In the genomic region with DNA sequence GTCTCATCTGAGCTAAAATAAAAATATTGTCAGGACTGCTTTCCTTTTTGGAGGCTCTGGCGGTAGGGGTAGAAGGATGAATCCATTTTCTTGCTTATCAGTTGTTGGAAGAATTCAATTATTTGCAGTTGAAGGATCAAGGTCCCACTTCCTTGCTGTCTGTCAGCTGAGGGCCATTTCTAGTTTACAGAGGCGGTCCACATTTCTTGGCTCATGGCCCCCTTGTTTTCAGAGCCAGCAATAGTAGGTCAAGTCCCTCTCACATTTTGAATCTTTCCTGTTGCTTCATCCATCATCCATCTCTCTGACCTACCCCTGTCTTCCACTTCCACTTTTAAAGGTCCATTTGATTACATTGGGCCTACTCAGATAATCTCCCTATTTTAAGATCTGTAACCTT, we compare ENCODE assay signal across 28 cellular contexts.
"Had no signal": no experiment of that assay in that cellular context is flagged by ENCODE, and none has a peak within 500 bp of the region (broad histone marks: within the 10 kb centered on the region; RNA-seq: fewer than 3 reads in every experiment).

No MANE protein-coding gene starts in this region.

- H3K27me3 Mint-ChIP-seq: dendritic cell treated with granulocyte-macrophage colony-stimulating factor and Interleukin-4, amounts not matched to agents 40 ng/mL and 50 ng/mL, for 4 days; effector memory CD8-positive, alpha-beta T cell had no signal

- H3K79me2 ChIP-seq: hepatocyte had no signal

- H3K36me3 ChIP-seq: colonic mucosa, esophagus muscularis mucosa, esophagus squamous epithelium, gastrocnemius medialis, gastroesophageal sphincter, heart left ventricle, heart right ventricle had no signal

- H3K27ac Mint-ChIP-seq: dendritic cell treated with granulocyte-macrophage colony-stimulating factor and Interleukin-4, amounts not matched to agents 40 ng/mL and 50 ng/mL, for 4 days; effector memory CD8-positive, alpha-beta T cell; endodermal cell had no signal

- H3K27ac ChIP-seq: colonic mucosa, coronary artery, dorsolateral prefrontal cortex, epithelial cell of prostate, esophagus muscularis mucosa, esophagus squamous epithelium, foreskin keratinocyte, gastrocnemius medialis, gastroesophageal sphincter, heart left ventricle, heart right ventricle, hepatocyte had no signal

- H3K4me3 Mint-ChIP-seq: dendritic cell treated with granulocyte-macrophage colony-stimulating factor and Interleukin-4, amounts not matched to agents 40 ng/mL and 50 ng/mL, for 4 days; effector memory CD8-positive, alpha-beta T cell; endodermal cell had no signal

- H3K4me1 Mint-ChIP-seq: endodermal cell had no signal

- FAIRE-seq: endometrium, endothelial cell of umbilical vein, frontal cortex had no signal

- H3K9me3 Mint-ChIP-seq: dendritic cell treated with granulocyte-macrophage colony-stimulating factor and Interleukin-4, amounts not matched to agents 40 ng/mL and 50 ng/mL, for 4 days; endodermal cell had no signal

- H3K4me2 ChIP-seq: hepatocyte had no signal

- H3K4me3 ChIP-seq: colonic mucosa, coronary artery, dorsolateral prefrontal cortex, esophagus muscularis mucosa, esophagus squamous epithelium, gastrocnemius medialis, gastroesophageal sphincter, heart left ventricle, heart right ventricle, hepatocyte had no signal

- H3K27me3 ChIP-seq: colonic mucosa, esophagus muscularis mucosa, esophagus squamous epithelium, foreskin keratinocyte, gastroesophageal sphincter, heart left ventricle, heart right ventricle, hepatocyte had no signal

- H2AFZ ChIP-seq: hepatocyte had no signal

- DNase-seq: colonic mucosa; cortex of kidney; dermis blood vessel endothelial cell; dorsolateral prefrontal cortex; effector CD4-positive, alpha-beta T cell; effector CD8-positive, alpha-beta T cell; effector memory CD4-positive, alpha-beta T cell; effector memory CD8-positive, alpha-beta T cell; endodermal cell; erythroblast; esophagus squamous epithelium; foreskin fibroblast; foreskin keratinocyte; foreskin melanocyte; gastrocnemius medialis; glutamatergic neuron; head of caudate nucleus; heart left ventricle; heart right ventricle had no signal

- H3K9me3 ChIP-seq: colonic mucosa, esophagus muscularis mucosa, esophagus squamous epithelium, gastrocnemius medialis, gastroesophageal sphincter, heart left ventricle, heart right ventricle had no signal

- H3K4me1 ChIP-seq: colonic mucosa, esophagus muscularis mucosa, esophagus squamous epithelium, foreskin keratinocyte, gastrocnemius medialis, gastroesophageal sphincter, heart left ventricle, heart right ventricle had no signal
